In the genomic region with DNA sequence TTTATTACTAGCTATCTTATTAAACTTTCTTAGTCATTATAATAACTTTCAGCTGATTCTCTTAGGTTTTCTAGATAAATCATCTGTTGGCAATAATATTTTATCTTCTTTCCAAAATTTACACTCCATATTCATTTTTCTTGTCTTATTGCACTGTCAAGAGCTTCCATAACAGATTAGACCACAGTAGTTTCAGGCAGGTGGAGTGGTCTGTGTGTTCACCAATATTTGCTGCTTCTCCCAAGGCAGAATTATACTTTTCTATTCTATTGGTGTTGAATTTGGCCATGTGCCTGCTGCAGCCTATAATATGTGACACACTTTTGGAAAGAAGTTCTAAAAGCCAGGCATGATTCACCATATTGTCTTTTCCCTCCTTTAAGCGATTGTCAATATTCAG, we compare ENCODE assay signal across 31 cellular contexts.
A peak's percentile ranks its signal among the peaks of the same experiment; 100 is the strongest.
DNase-seq lines count a peak whose midpoint lies in the region; ATAC-seq and TF ChIP-seq lines count a peak whose summit lies in the region.
"Had no signal": no experiment of that assay in that cellular context is flagged by ENCODE, and none has a peak within 500 bp of the region (broad histone marks: within the 10 kb centered on the region; RNA-seq: fewer than 3 reads in every experiment).

No MANE protein-coding gene starts in this region.

- no peak overlapping the region for H3K4me3 Mint-ChIP-seq in activated naive CD4-positive, alpha-beta T cell treated with anti-CD3 and anti-CD28 coated beads, Interleukin-2, amount 50 U/mL, for 24 hours
- H3K4me3 Mint-ChIP-seq: B cell; CD14-positive monocyte; CD4-positive, alpha-beta memory T cell; CD4-positive, alpha-beta T cell; CD4-positive, CD25-positive, alpha-beta regulatory T cell; CD8-positive, alpha-beta memory T cell; CD8-positive, alpha-beta T cell had no signal

- TF ChIP-seq CTCF in HEK293 (tag by site-specific recombination; IDR thresholded peaks at IDR 0.05): no peak

- CTCF ChIA-PET in HEK293 (lab: Yijun Ruan, JAX): interaction anchor here (0.5 kb wide), 1 partner anchor 33 kb away, joined by 4 read pairs; no protein-coding TSS in a partner anchor

- intact Hi-C loops in sciatic nerve (cut with DNase I): no loop called here

- H3K36me3 Mint-ChIP-seq in activated naive CD4-positive, alpha-beta T cell treated with anti-CD3 and anti-CD28 coated beads, Interleukin-2, amount 50 U/mL, for 24 hours: no peaks in the 10 kb centered on the region
- H3K36me3 Mint-ChIP-seq: CD14-positive monocyte; CD4-positive, CD25-positive, alpha-beta regulatory T cell; CD8-positive, alpha-beta T cell had no signal

- no peaks in the 10 kb centered on the region for H3K4me1 Mint-ChIP-seq in activated naive CD4-positive, alpha-beta T cell treated with anti-CD3 and anti-CD28 coated beads, Interleukin-2, amount 50 U/mL, for 24 hours
- H3K4me1 Mint-ChIP-seq: B cell; CD14-positive monocyte; CD8-positive, alpha-beta memory T cell had no signal

- no peak for DNase-seq in activated naive CD4-positive, alpha-beta T cell treated with anti-CD3 and anti-CD28 coated beads, Interleukin-2, amount 50 U/mL, for 16 hours
- DNase-seq in sciatic nerve (ENCODE audit: low spot score): no peak
- DNase-seq: 8988T; ACHN; AML-193; BE2C; C1 segment of cervical spinal cord; Caco-2; Calu3; CD4-positive, alpha-beta memory T cell; CD4-positive, alpha-beta T cell; CD4-positive, CD25-positive, alpha-beta regulatory T cell; CD8-positive, alpha-beta memory T cell; CD8-positive, alpha-beta T cell; COR-L47; DMS 273 treated with DMSO at 0.1 percent for 48 hours; DMS153; DMS53; DMS79; DMS79 treated with DMSO at 0.1 percent for 48 hours; DND-41; EL had no signal

- H3K4me3 ChIP-seq in HEK293 (ENCODE audit: low read depth, low read length): no peak overlapping the region
- H3K4me3 ChIP-seq: A549; BLaER1; BLaER1 treated with 17β-estradiol and CSF1 and Interleukin-3, amounts not matched to agents 10 nM and 100 nM had no signal

- H3K36me3 ChIP-seq in HEK293 (ENCODE audit: control insufficient read depth in 2 of 2, insufficient read depth in 1 of 2, low read length in 2 of 2): no peaks in the 10 kb centered on the region
- H3K36me3 ChIP-seq: BE2C; BLaER1; BLaER1 treated with 17β-estradiol and CSF1 and Interleukin-3, amounts not matched to agents 10 nM and 100 nM had no signal

- H3K27me3 Mint-ChIP-seq in activated naive CD4-positive, alpha-beta T cell treated with anti-CD3 and anti-CD28 coated beads, Interleukin-2, amount 50 U/mL, for 24 hours: peaks cover 11% of the 10 kb centered on the region
- H3K27me3 Mint-ChIP-seq: B cell had no signal

- no peaks in the 10 kb centered on the region for H3K9me3 ChIP-seq in HEK293 (ENCODE audit: control insufficient read depth, insufficient read depth, low read depth, low read length)
- H3K9me3 ChIP-seq: BE2C had no signal

- H3K9me3 Mint-ChIP-seq in activated naive CD4-positive, alpha-beta T cell treated with anti-CD3 and anti-CD28 coated beads, Interleukin-2, amount 50 U/mL, for 24 hours: no peaks in the 10 kb centered on the region

- no peaks in the 10 kb centered on the region for H3K4me1 ChIP-seq in HEK293 (ENCODE audit: control insufficient read depth, insufficient read depth, low read length)
- H3K4me1 ChIP-seq: A549; BE2C; BLaER1; BLaER1 treated with 17β-estradiol and CSF1 and Interleukin-3, amounts not matched to agents 10 nM and 100 nM; Caco-2 had no signal

- ATAC-seq in sciatic nerve: no peak
- ATAC-seq: A549; CD8-positive, alpha-beta T cell had no signal

- peak overlapping the region; percentile 19 for H3K27ac Mint-ChIP-seq in activated naive CD4-positive, alpha-beta T cell treated with anti-CD3 and anti-CD28 coated beads, Interleukin-2, amount 50 U/mL, for 24 hours
- H3K27ac Mint-ChIP-seq: B cell; CD14-positive monocyte; CD4-positive, alpha-beta memory T cell; CD4-positive, alpha-beta T cell; CD4-positive, CD25-positive, alpha-beta regulatory T cell; CD8-positive, alpha-beta T cell had no signal

- no peak overlapping the region for H3K27ac ChIP-seq in HEK293 (ENCODE audit: extremely low read depth, low read depth, low read length)
- H3K27ac ChIP-seq: 22Rv1; A549; BLaER1; BLaER1 treated with 17β-estradiol and CSF1 and Interleukin-3, amounts not matched to agents 10 nM and 100 nM; C4-2B had no signal

- POLR2A ChIA-PET in HEK293 (lab: Yijun Ruan, JAX): no interaction called here

TF ChIP-seq in HEK293, 187 proteins besides CTCF, POLR2A, EP300 and RAD21:
- TF ChIP-seq SETDB1 (IDR thresholded peaks at IDR 0.05; ENCODE audit: insufficient read length, low read length) (peak; percentile 93), KLF10 (tag by site-specific recombination; IDR thresholded peaks at IDR 0.05) (no peak)
TF ChIP-seq in HEK293: peak in this region for 1.
